In the genomic region with DNA sequence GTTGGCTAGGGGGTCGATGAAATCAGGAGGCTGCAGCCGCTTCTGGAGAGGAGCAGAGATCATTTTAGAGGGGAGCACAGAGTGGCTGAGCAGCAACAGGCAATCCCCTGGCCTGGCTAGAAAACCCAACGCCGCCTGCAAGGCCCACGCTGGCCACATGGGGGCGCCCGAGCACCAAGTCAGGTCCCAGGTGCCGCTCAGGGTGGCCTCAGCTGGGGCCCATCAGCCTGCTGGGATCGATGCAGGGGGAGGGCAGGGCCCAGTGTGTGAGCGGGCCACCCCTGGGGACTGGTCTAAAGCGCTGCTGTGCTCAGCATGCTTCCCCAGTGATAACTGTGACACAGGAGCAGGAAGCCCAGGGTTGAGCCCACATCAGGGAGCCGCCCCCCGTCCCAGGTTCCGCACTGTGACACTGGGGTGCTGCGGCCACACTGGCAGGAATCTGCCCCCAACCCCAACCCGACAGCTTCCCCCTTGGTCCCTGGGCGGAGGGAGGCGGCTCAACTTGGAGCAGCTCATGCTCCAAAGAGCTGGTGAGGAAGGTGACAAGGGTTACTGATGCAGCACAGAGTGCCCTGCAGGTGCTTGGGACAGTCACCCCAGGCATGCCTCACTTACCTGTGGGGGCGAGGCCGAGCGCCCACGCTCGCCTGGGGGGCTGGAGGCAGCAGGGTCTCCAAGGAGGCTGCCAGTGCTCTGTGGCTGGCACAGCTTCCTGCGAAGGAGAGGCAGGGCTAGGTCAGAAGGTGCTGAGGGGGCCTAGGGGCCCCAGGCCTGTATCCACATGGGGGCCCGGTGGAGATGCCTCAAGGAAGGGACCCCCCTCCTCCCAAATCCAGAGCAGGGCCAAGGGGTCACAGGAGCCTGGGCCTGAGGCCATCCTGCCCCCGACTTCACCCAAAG, we compare ENCODE assay signal across 8 cellular contexts. TPM values are rescaled to one million over a fixed set of nuclear protein-coding genes. Genes with fewer than 3 reads are reported as not detected.
DNase-seq lines count a peak whose midpoint lies in the region; ATAC-seq and TF ChIP-seq lines count a peak whose summit lies in the region.

No MANE protein-coding gene starts in this region.

- H3K9ac ChIP-seq in OCI-LY1 (ENCODE audit: low read length), result no peak overlapping the region

- H3K4me1 Mint-ChIP-seq in nephron progenitor cell, result peaks cover 38% of the 10 kb centered on the region

- H3F3A ChIP-seq in OCI-LY1 (ENCODE audit: insufficient read depth, low read length), result no peaks in the 10 kb centered on the region

- peaks cover 19% of the 10 kb centered on the region for H3K36me3 ChIP-seq in OCI-LY1 (ENCODE audit: insufficient read depth, low read length)

- H3K27me3 Mint-ChIP-seq in nephron progenitor cell (ENCODE audit: low read depth, poor library complexity), result no peaks in the 10 kb centered on the region

- peak; percentile 97 for TF ChIP-seq CTCF in OCI-LY1 (IDR thresholded peaks at IDR 0.05; ENCODE audit: low read length)
- peak; percentile 98 for TF ChIP-seq CTCF in nephron progenitor cell (IDR thresholded peaks at IDR 0.05)

- no peak overlapping the region for H3K4me2 ChIP-seq in OCI-LY1 (ENCODE audit: low read length)

- H3K4me3 Mint-ChIP-seq in nephron progenitor cell, result no peak overlapping the region

- no peak overlapping the region for H3K4me3 ChIP-seq in OCI-LY1 (ENCODE audit: low read depth, low read length, poor library complexity, severe bottlenecking)

- no peak overlapping the region for H3K27ac ChIP-seq in OCI-LY1 (ENCODE audit: low read depth, low read length, poor library complexity, severe bottlenecking)

- peaks cover 26% of the 10 kb centered on the region for H3K36me3 Mint-ChIP-seq in nephron progenitor cell (ENCODE audit: low read depth)

- ATAC-seq in HG03354 (IDR thresholded peaks at IDR 0.05; ENCODE audit: poor library complexity, severe bottlenecking, unreplicated experiment) (peak; percentile 62), esophagus mucosa (peak; percentile 80), GM18511 (IDR thresholded peaks at IDR 0.05; ENCODE audit: unreplicated experiment) (no peak)

- no peaks in the 10 kb centered on the region for H3K9me2 ChIP-seq in OCI-LY1 (ENCODE audit: low read depth, low read length)

- H3K27me3 ChIP-seq in OCI-LY1 (ENCODE audit: insufficient read depth, low read length), result no peaks in the 10 kb centered on the region

- H3K79me2 ChIP-seq in OCI-LY1 (ENCODE audit: insufficient read depth, low read length), result no peaks in the 10 kb centered on the region

- H4K20me1 ChIP-seq in OCI-LY1 (ENCODE audit: insufficient read depth, low read length), result no peaks in the 10 kb centered on the region

- no peak overlapping the region for H2AFZ ChIP-seq in OCI-LY1 (ENCODE audit: low read length)

- no peaks in the 10 kb centered on the region for H3K4me1 ChIP-seq in OCI-LY1 (ENCODE audit: insufficient read depth, low read length, severe bottlenecking)

- H3K9me3 Mint-ChIP-seq in nephron progenitor cell, result no peaks in the 10 kb centered on the region

- no peaks in the 10 kb centered on the region for H3K9me3 ChIP-seq in OCI-LY1 (ENCODE audit: low read length)

- DNase-seq in DMS53 treated with DMSO at 0.1 percent for 48 hours (lab: John Stamatoyannopoulos, UW; ENCODE audit: unreplicated experiment) (peak; percentile 33), activated T-cell treated with anti-CD3 and anti-CD28 coated beads for 24 hours (ENCODE audit: low read depth) (peak; percentile 81), nephron progenitor cell (peak; percentile 97)
- DNase-seq in stimulated activated naive CD4-positive, alpha-beta T cell treated with Interleukin-2 at 50 U/mL for 16 hours (lab: John Stamatoyannopoulos, UW), result peak; percentile 74

- H3K27ac Mint-ChIP-seq in nephron progenitor cell, result no peak overlapping the region

RNA-seq across cellular contexts. Expression of gene ISYNA1, which starts 13.3 kb away (rescaled TPM):
- total RNA-seq in esophagus mucosa, result 8.5 TPM

RNA-seq across cellular contexts. Expression of gene SSBP4, which starts 32.0 kb away (rescaled TPM):
- 15.7 TPM for total RNA-seq in esophagus mucosa

RNA-seq across cellular contexts. Expression of gene LRRC25, which starts 53.8 kb away (rescaled TPM):
- 0.48 TPM for total RNA-seq in esophagus mucosa

Comparison
In these comparisons a context has a peak if more than half of its experiments do, and no peak if none do; other contexts are left out.
1. DNase-seq: peak in every context shown above with its lines; median percentile 97 in nephron progenitor cell; 81 in activated T-cell treated with anti-CD3 and anti-CD28 coated beads for 24 hours; 74 in stimulated activated naive CD4-positive, alpha-beta T cell treated with Interleukin-2 at 50 U/mL for 16 hours; 33 in DMS53 treated with DMSO at 0.1 percent for 48 hours.